16 cellular contexts compared by ENCODE assay signal in the genomic region with DNA sequence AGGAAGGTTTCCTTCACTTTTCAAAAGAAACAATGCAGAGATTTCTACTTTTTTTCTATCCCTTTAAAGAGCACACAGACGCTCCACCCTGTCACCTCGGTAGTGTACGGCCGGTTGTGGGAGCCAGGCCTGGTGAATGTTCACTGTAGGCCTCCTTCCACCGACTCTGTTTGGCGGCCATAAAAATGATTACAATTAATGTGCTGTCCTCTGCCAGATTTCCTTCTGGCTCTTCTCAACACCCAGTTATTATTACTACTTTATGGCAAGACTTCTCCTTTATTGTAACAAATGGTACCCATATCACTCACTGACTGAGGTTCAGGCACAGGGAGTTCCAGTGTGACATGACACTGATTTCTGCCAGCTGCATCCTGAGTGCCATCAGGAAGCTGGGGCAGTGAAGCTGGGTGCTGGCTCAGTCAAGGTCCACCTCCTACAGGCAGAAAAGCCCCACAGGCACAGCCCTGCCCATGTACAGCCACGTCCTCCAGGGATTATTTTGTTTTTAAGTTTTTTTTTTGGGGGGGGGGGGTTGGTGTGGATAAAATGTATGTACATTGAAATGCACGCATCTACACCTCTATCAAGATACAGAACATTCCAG. TPM values are rescaled to one million over a fixed set of nuclear protein-coding genes. Genes with fewer than 3 reads are reported as not detected.
DNase-seq lines count a peak whose midpoint lies in the region; ATAC-seq and TF ChIP-seq lines count a peak whose summit lies in the region.
"Had no signal": no experiment of that assay in that cellular context is flagged by ENCODE, and none has a peak within 500 bp of the region (broad histone marks: within the 10 kb centered on the region; RNA-seq: fewer than 3 reads in every experiment).

No MANE protein-coding gene starts in this region.

- peak in 1 of 4 experiments; percentile 7 for TF ChIP-seq CTCF in gastroesophageal sphincter (IDR thresholded peaks at IDR 0.05)
- TF ChIP-seq CTCF in uterus (IDR thresholded peaks at IDR 0.05) = no peak
- no peak for TF ChIP-seq CTCF in spleen (IDR thresholded peaks at IDR 0.05 in 8 of 11, conservative IDR thresholded peaks at IDR 0.05 in 3 of 11)

- H3K4me1 ChIP-seq in gastroesophageal sphincter (peaks cover 0 to 26% (median 0%) of the 10 kb centered on the region in 3 donors), rectal smooth muscle tissue (ENCODE audit: control insufficient read depth, insufficient read depth, low read length) (peaks cover 5% of the 10 kb centered on the region), uterus (peaks cover 0 to 4% of the 10 kb centered on the region in 2 donors), spleen (no peaks in the 10 kb centered on the region)

- H3K36me3 ChIP-seq in gastroesophageal sphincter = peaks cover 0 to 68% of the 10 kb centered on the region in 2 donors
- H3K36me3 ChIP-seq in rectal smooth muscle tissue (ENCODE audit: control insufficient read depth, insufficient read depth, low read length) = peaks cover 3% of the 10 kb centered on the region
- H3K36me3 ChIP-seq in uterus = no peaks in the 10 kb centered on the region
- no peaks in the 10 kb centered on the region for H3K36me3 ChIP-seq in spleen

- no peak for TF ChIP-seq EP300 in gastroesophageal sphincter (IDR thresholded peaks at IDR 0.05)

- no peak overlapping the region for H3K4me3 ChIP-seq in gastroesophageal sphincter
- no peak overlapping the region for H3K4me3 ChIP-seq in rectal smooth muscle tissue (ENCODE audit: low read length)
- no peak overlapping the region for H3K4me3 ChIP-seq in uterus
- H3K4me3 ChIP-seq in spleen = no peak overlapping the region
- H3K4me3 ChIP-seq: GM23248 had no signal

- DNase-seq in D341Med (ENCODE audit: low spot score) (peak; percentile 28), uterus (peak in 1 of 2 donors; percentile 68), spleen (no peak), NCI-H82 treated with DMSO at 0.1 percent for 48 hours (lab: John Stamatoyannopoulos, UW; ENCODE audit: unreplicated experiment) (no peak)
- DNase-seq: ACHN; C1 segment of cervical spinal cord; CD4-positive, alpha-beta T cell; DMS153; DMS79 treated with DMSO at 0.1 percent for 48 hours; EL; GM23248; IMR-90 had no signal

- ATAC-seq in gastroesophageal sphincter (peak; percentile 28), HG03520 (IDR thresholded peaks at IDR 0.05; ENCODE audit: unreplicated experiment) (no peak)
- ATAC-seq: HCT116 had no signal

- H3K9me3 ChIP-seq in gastroesophageal sphincter (no peaks in the 10 kb centered on the region), uterus (no peaks in the 10 kb centered on the region), spleen (no peaks in the 10 kb centered on the region)

- 32 to 39% methylated on average over 6 to 7 of the region's 8 CpGs for WGBS in gastroesophageal sphincter (ENCODE audit: low coverage in 1 of 2), 2 donors
- WGBS in spleen, 5 donors = 79 to 85% (median 85%) methylated on average over 8 of the region's 8 CpGs

- H3K27ac ChIP-seq in gastroesophageal sphincter = peak overlapping the region in 3 of 4 donors; percentile 28 to 48 (median 44)
- peak overlapping the region; percentile 56 for H3K27ac ChIP-seq in rectal smooth muscle tissue (ENCODE audit: low read depth, low read length)
- H3K27ac ChIP-seq in uterus = peak overlapping the region; percentile 53 to 61
- H3K27ac ChIP-seq in spleen = no peak overlapping the region
- H3K27ac ChIP-seq: GM23248 had no signal

- intact Hi-C loops in uterus (cut with DNase I; ENCODE audit: low total_unique reads) = no loop called here
- intact Hi-C loops in spleen (cut with DNase I; ENCODE audit: low total_unique reads) = no loop called here

- TF ChIP-seq POLR2A in gastroesophageal sphincter (IDR thresholded peaks at IDR 0.05) (no peak), uterus (IDR thresholded peaks at IDR 0.05) (no peak), spleen (IDR thresholded peaks at IDR 0.05) (no peak)

- no peak overlapping the region for H3K9ac ChIP-seq in rectal smooth muscle tissue (ENCODE audit: low read length)
- H3K9ac ChIP-seq: GM23248 had no signal

- H3K27me3 ChIP-seq in gastroesophageal sphincter (no peaks in the 10 kb centered on the region), rectal smooth muscle tissue (ENCODE audit: control insufficient read depth, insufficient read depth, low read length) (no peaks in the 10 kb centered on the region), uterus (no peaks in the 10 kb centered on the region), spleen (replicated peaks in 1 of 7) (no peaks in the 10 kb centered on the region)

RNA-seq across cellular contexts. Expression of a gene that starts 37.3 kb away (rescaled TPM):
- 10 to 100 TPM; 17.4 to 36.9 (median 20.1) TPM for total RNA-seq in gastroesophageal sphincter
- 10 to 100 TPM in 3 of 4 donors, 1 to 10 TPM in 1; 9.7 to 45.5 (median 37.6) TPM for total RNA-seq in uterus
- total RNA-seq in spleen = 1 to 10 TPM; 3.0 to 5.5 (median 3.9) TPM
- 1 to 10 TPM in 1 of 3 donors, under 1 TPM in 2; 0.53 to 1.1 (median 0.59) TPM for polyA plus RNA-seq in spleen
- total RNA-seq: CD4-positive, alpha-beta T cell had no signal

Comparison
In these comparisons a context has a peak if more than half of its experiments do, and no peak if none do; other contexts are left out.
1. H3K27ac ChIP-seq: peak in gastroesophageal sphincter (3 of 4), rectal smooth muscle tissue (single experiment) and uterus (2 of 2); none in spleen (0 of 8).